In genomic region chr3:183244981-183245476, GRCh38 we compare ENCODE assay signal across 1 cellular context.
TF ChIP-seq lines count a peak whose summit lies in the region.

No MANE protein-coding gene starts in this region.

TF ChIP-seq in GM23338, 12 proteins besides CTCF, POLR2A, EP300 and RAD21 (continued from another document):
- no peak for TF ChIP-seq ZNF462 (CRISPR knock-in tag; IDR thresholded peaks at IDR 0.05)
- TF ChIP-seq POLR2AphosphoS5 (IDR thresholded peaks at IDR 0.05; ENCODE audit: low read depth): no peak
- TF ChIP-seq CREB1 (CRISPR knock-in tag; IDR thresholded peaks at IDR 0.05; ENCODE audit: low read depth): no peak
- TF ChIP-seq EZH2phosphoT487 (IDR thresholded peaks at IDR 0.05; ENCODE audit: unreplicated experiment): no peak
- no peak for TF ChIP-seq REST (IDR thresholded peaks at IDR 0.05; ENCODE audit: unreplicated experiment)
- TF ChIP-seq EZH2 (IDR thresholded peaks at IDR 0.05; ENCODE audit: low read depth, unreplicated experiment): no peak
- no peak for TF ChIP-seq STAT1 (IDR thresholded peaks at IDR 0.05; ENCODE audit: unreplicated experiment)
- no peak for TF ChIP-seq ZNF114 (CRISPR knock-in tag; IDR thresholded peaks at IDR 0.05)
- TF ChIP-seq NANOG (IDR thresholded peaks at IDR 0.05; ENCODE audit: borderline replicate concordance): no peak
TF ChIP-seq in GM23338: peak in this region for 0.
